8 cellular contexts compared by ENCODE assay signal in genomic region chr1:26417111-26417510, GRCh38. TPM values are rescaled to one million over a fixed set of nuclear protein-coding genes. Genes with fewer than 3 reads are reported as not detected.
DNase-seq lines count a peak whose midpoint lies in the region; ATAC-seq and TF ChIP-seq lines count a peak whose summit lies in the region.

No MANE protein-coding gene starts in this region.

- H3K9me3 ChIP-seq in NT2/D1 (ENCODE audit: insufficient read depth, low read length) (no peaks in the 10 kb centered on the region), endodermal cell (ENCODE audit: control insufficient read depth, low read length) (no peaks in the 10 kb centered on the region), mesodermal cell (ENCODE audit: control insufficient read depth, low read length) (no peaks in the 10 kb centered on the region)

- H3K36me3 ChIP-seq in NT2/D1 (ENCODE audit: insufficient read depth, insufficient read length, low read length) = peaks cover 75% of the 10 kb centered on the region
- H3K36me3 ChIP-seq in endodermal cell (ENCODE audit: control insufficient read depth, insufficient read depth, low read length) = peaks cover 70% of the 10 kb centered on the region
- H3K36me3 ChIP-seq in mesodermal cell (ENCODE audit: control insufficient read depth, insufficient read depth, low read length) = peaks cover 72% of the 10 kb centered on the region

- H3K27me3 ChIP-seq in NT2/D1 (ENCODE audit: insufficient read depth, insufficient read length) (no peaks in the 10 kb centered on the region), endodermal cell (ENCODE audit: control insufficient read depth, insufficient read depth, low read length, poor library complexity, severe bottlenecking) (no peaks in the 10 kb centered on the region)

- WGBS in endodermal cell (ENCODE audit: insufficient coverage in 1 of 2, insufficient read length in 1 of 2), 2 experiments = 13 to 19% methylated on average over 5 to 7 of the region's 7 CpGs
- 16 to 18% methylated on average over 4 to 6 of the region's 7 CpGs for WGBS in mesodermal cell (ENCODE audit: insufficient coverage in 2 of 2), 2 experiments

- no peak overlapping the region for H3K4me3 Mint-ChIP-seq in activated CD8-positive, alpha-beta memory T cell treated with anti-CD3 and anti-CD28 coated beads, Interleukin-2, amount 10 ng/mL, durations not matched to agents 7 days and 5 days
- peak overlapping the region; percentile 99 for H3K4me3 Mint-ChIP-seq in endodermal cell

- no peaks in the 10 kb centered on the region for H3K9me3 Mint-ChIP-seq in activated CD8-positive, alpha-beta memory T cell treated with anti-CD3 and anti-CD28 coated beads, Interleukin-2, amount 10 ng/mL, durations not matched to agents 7 days and 5 days (ENCODE audit: low read depth)
- H3K9me3 Mint-ChIP-seq in endodermal cell = no peaks in the 10 kb centered on the region

- H3K9ac ChIP-seq in NT2/D1 (ENCODE audit: insufficient read length, low read depth) (peak overlapping the region; percentile 37), endodermal cell (ENCODE audit: extremely low read depth, low read length, poor library complexity, severe bottlenecking) (peak overlapping the region; percentile 83)

- peaks cover 20% of the 10 kb centered on the region for H3K4me1 ChIP-seq in NT2/D1 (ENCODE audit: insufficient read depth, insufficient read length)
- peaks cover 30% of the 10 kb centered on the region for H3K4me1 ChIP-seq in endodermal cell (ENCODE audit: control insufficient read depth, insufficient read depth, low read length)
- peaks cover 68% of the 10 kb centered on the region for H3K4me1 ChIP-seq in mesodermal cell (ENCODE audit: control insufficient read depth, insufficient read depth, low read length, poor library complexity, severe bottlenecking)

- peaks cover 58% of the 10 kb centered on the region for H3K27me3 Mint-ChIP-seq in activated CD8-positive, alpha-beta memory T cell treated with anti-CD3 and anti-CD28 coated beads, Interleukin-2, amount 10 ng/mL, durations not matched to agents 7 days and 5 days
- H3K27me3 Mint-ChIP-seq in endodermal cell (ENCODE audit: insufficient read depth) = no peaks in the 10 kb centered on the region

- H3K27ac Mint-ChIP-seq in activated CD8-positive, alpha-beta memory T cell treated with anti-CD3 and anti-CD28 coated beads, Interleukin-2, amount 10 ng/mL, durations not matched to agents 7 days and 5 days = no peak overlapping the region
- H3K27ac Mint-ChIP-seq in endodermal cell = peak overlapping the region; percentile 98

- peak; percentile 98 for TF ChIP-seq CTCF in endodermal cell (conservative IDR thresholded peaks at IDR 0.05)

- H3K4me1 Mint-ChIP-seq in activated CD8-positive, alpha-beta memory T cell treated with anti-CD3 and anti-CD28 coated beads, Interleukin-2, amount 10 ng/mL, durations not matched to agents 7 days and 5 days = peaks cover 2% of the 10 kb centered on the region
- H3K4me1 Mint-ChIP-seq in endodermal cell = peaks cover 72% of the 10 kb centered on the region

- H3K27ac ChIP-seq in endodermal cell (ENCODE audit: low read depth, low read length) = peak overlapping the region; percentile 4
- H3K27ac ChIP-seq in mesodermal cell (ENCODE audit: low read depth, low read length, severe bottlenecking) = peak overlapping the region; percentile 1

- DNase-seq in DMS53 (lab: John Stamatoyannopoulos, UW) = peak; percentile 91
- DNase-seq in HUDEP-2 (lab: John Stamatoyannopoulos, UW; ENCODE audit: unreplicated experiment in 76 of 76) = peak in 70 of 76 experiments; percentile 7 to 79 (median 58)
- peak; percentile 96 for DNase-seq in NT2/D1 (ENCODE audit: low read depth, low spot score)
- peak; percentile 90 for DNase-seq in activated CD8-positive, alpha-beta memory T cell treated with anti-CD3 and anti-CD28 coated beads, Interleukin-2, amount 10 ng/mL, durations not matched to agents 7 days and 5 days
- DNase-seq in endodermal cell = peak; percentile 98
- peak; percentile 74 to 77 for DNase-seq in stimulated activated CD8-positive, alpha-beta memory T cell treated with anti-CD3 and anti-CD28 coated beads, Interleukin-4, amount 100 ng/mL, for 1 hour (ENCODE audit: low read depth in 2 of 2, low spot score in 1 of 2)

- CTCF ChIA-PET in activated CD8-positive, alpha-beta memory T cell treated with anti-CD3 and anti-CD28 coated beads, Interleukin-2, amount 10 ng/mL, durations not matched to agents 7 days and 5 days (lab: Charles Lee) = interaction anchor here (0.6 to 4.0 kb wide), 80 partner anchors 8 to 1063 kb away, joined by 3 to 59 read pairs (median 4); partner anchors contain the start of genes C1orf232, CD52, CEP85 and CRYBG2

- peak overlapping the region; percentile 9 for H3K4me3 ChIP-seq in NT2/D1 (ENCODE audit: insufficient read length, low read depth)
- peak overlapping the region; percentile 73 for H3K4me3 ChIP-seq in endodermal cell (ENCODE audit: low read length)
- no peak overlapping the region for H3K4me3 ChIP-seq in mesodermal cell (ENCODE audit: extremely low read depth, insufficient read depth, low read length, poor library complexity, severe bottlenecking)

- ATAC-seq in activated CD8-positive, alpha-beta memory T cell treated with anti-CD3 and anti-CD28 coated beads, Interleukin-2, amount 10 ng/mL, durations not matched to agents 7 days and 5 days = peak; percentile 99
- no peak for ATAC-seq in HG02852 (IDR thresholded peaks at IDR 0.05; ENCODE audit: unreplicated experiment)

- H3K36me3 Mint-ChIP-seq in activated CD8-positive, alpha-beta memory T cell treated with anti-CD3 and anti-CD28 coated beads, Interleukin-2, amount 10 ng/mL, durations not matched to agents 7 days and 5 days = no peaks in the 10 kb centered on the region
- peaks cover 72% of the 10 kb centered on the region for H3K36me3 Mint-ChIP-seq in endodermal cell (ENCODE audit: low read depth)

RNA-seq across cellular contexts. Expression of gene LIN28A, which starts 6.5 kb away (rescaled TPM):
- not detected for total RNA-seq in activated CD8-positive, alpha-beta memory T cell treated with anti-CD3 and anti-CD28 coated beads, Interleukin-2, amount 10 ng/mL, durations not matched to agents 7 days and 5 days
- 1,000 to 10,000 TPM in 1 of 2 donors, 100 to 1,000 TPM in 1; 867 to 1,041 TPM for total RNA-seq in endodermal cell
- 195 TPM for polyA plus RNA-seq in endodermal cell (2013, experiment 1 of 2)
- 199 TPM for polyA plus RNA-seq in endodermal cell (2013, experiment 2 of 2)
- polyA plus RNA-seq in mesodermal cell (2013, experiment 1 of 2) = 195 TPM
- polyA plus RNA-seq in mesodermal cell (2013, experiment 2 of 2) = 203 TPM

RNA-seq across cellular contexts. Expression of gene DHDDS, which starts 15.0 kb away (rescaled TPM):
- 10 to 100 TPM; 49.2 to 54.0 TPM for total RNA-seq in activated CD8-positive, alpha-beta memory T cell treated with anti-CD3 and anti-CD28 coated beads, Interleukin-2, amount 10 ng/mL, durations not matched to agents 7 days and 5 days
- total RNA-seq in endodermal cell = 10 to 100 TPM; 51.1 to 55.1 TPM
- polyA plus RNA-seq in endodermal cell (2013, experiment 1 of 2) = 22.9 TPM
- 29.3 TPM for polyA plus RNA-seq in endodermal cell (2013, experiment 2 of 2)
- 30.4 TPM for polyA plus RNA-seq in mesodermal cell (2013, experiment 1 of 2)
- polyA plus RNA-seq in mesodermal cell (2013, experiment 2 of 2) = 30.0 TPM

RNA-seq across cellular contexts. Expression of gene ZNF683, which starts 44.6 kb away (rescaled TPM):
- total RNA-seq in activated CD8-positive, alpha-beta memory T cell treated with anti-CD3 and anti-CD28 coated beads, Interleukin-2, amount 10 ng/mL, durations not matched to agents 7 days and 5 days = 10 to 100 TPM in 1 of 2 experiments, 1 to 10 TPM in 1; 7.0 to 26.3 TPM
- total RNA-seq in endodermal cell = not detected
- polyA plus RNA-seq in endodermal cell (2013, experiment 1 of 2) = not detected
- not detected for polyA plus RNA-seq in endodermal cell (2013, experiment 2 of 2)
- polyA plus RNA-seq in mesodermal cell (2013, experiment 1 of 2) = not detected
- polyA plus RNA-seq in mesodermal cell (2013, experiment 2 of 2) = not detected

RNA-seq across cellular contexts. Expression of gene HMGN2, which starts 55.1 kb away (rescaled TPM):
- total RNA-seq in activated CD8-positive, alpha-beta memory T cell treated with anti-CD3 and anti-CD28 coated beads, Interleukin-2, amount 10 ng/mL, durations not matched to agents 7 days and 5 days = 100 to 1,000 TPM; 743 to 915 TPM
- total RNA-seq in endodermal cell = 100 to 1,000 TPM; 671 to 773 TPM
- polyA plus RNA-seq in endodermal cell (2013, experiment 1 of 2) = 1,236 TPM
- 1,180 TPM for polyA plus RNA-seq in endodermal cell (2013, experiment 2 of 2)
- 520 TPM for polyA plus RNA-seq in mesodermal cell (2013, experiment 1 of 2)
- 529 TPM for polyA plus RNA-seq in mesodermal cell (2013, experiment 2 of 2)

Comparison
In these comparisons a context has a peak if more than half of its experiments do, and no peak if none do; other contexts are left out.
1. RNA of gene LIN28A, which starts 6.5 kb away (total RNA-seq): 867 to 1,041 TPM in endodermal cell; not detected in activated CD8-positive, alpha-beta memory T cell treated with anti-CD3 and anti-CD28 coated beads, Interleukin-2, amount 10 ng/mL, durations not matched to agents 7 days and 5 days; every median in the first group is over 100 times any median in the second.
2. RNA of gene ZNF683, which starts 44.6 kb away (total RNA-seq): 7.0 to 26.3 TPM in activated CD8-positive, alpha-beta memory T cell treated with anti-CD3 and anti-CD28 coated beads, Interleukin-2, amount 10 ng/mL, durations not matched to agents 7 days and 5 days; not detected in endodermal cell; every median in the first group is over 4 times any median in the second.
3. Peak in every context shown above with its lines, with median percentiles within 50 percentile points of each other: DNase-seq.